In the genomic region with DNA sequence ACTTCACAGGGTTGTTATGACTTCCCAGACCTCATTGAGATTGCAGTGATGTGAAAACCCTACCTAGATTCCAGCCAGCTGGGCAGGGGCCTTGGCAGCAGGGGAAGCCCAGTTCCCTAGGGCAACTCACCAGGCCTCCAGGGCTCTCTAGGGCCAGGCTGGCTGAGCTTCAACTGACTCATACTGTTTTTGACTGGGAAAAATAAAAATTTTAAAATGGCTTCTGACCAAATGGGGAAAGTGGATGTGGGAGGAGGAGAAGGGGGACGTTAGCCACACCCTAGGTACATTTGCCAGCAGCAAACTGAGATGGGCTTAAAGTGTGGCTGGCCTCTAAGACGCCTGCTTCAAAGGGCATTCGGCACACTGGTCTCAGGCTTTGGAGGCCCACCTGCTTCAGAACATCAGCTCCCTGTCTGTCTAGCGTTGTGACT, we compare ENCODE assay signal across 9 cellular contexts. TPM values are rescaled to one million over a fixed set of nuclear protein-coding genes. Genes with fewer than 3 reads are reported as not detected.
DNase-seq lines count a peak whose midpoint lies in the region; ATAC-seq and TF ChIP-seq lines count a peak whose summit lies in the region.
"Had no signal": no experiment of that assay in that cellular context is flagged by ENCODE, and none has a peak within 500 bp of the region (broad histone marks: within the 10 kb centered on the region; RNA-seq: fewer than 3 reads in every experiment).

No MANE protein-coding gene starts in this region.

- H3K4me1 ChIP-seq in PC-3 (ENCODE audit: insufficient read depth, low read length) (peaks cover 12% of the 10 kb centered on the region), upper lobe of right lung (peaks cover 54% of the 10 kb centered on the region)

- H3K4me3 ChIP-seq in PC-3 (ENCODE audit: low read length): no peak overlapping the region
- H3K4me3 ChIP-seq in foreskin fibroblast (ENCODE audit: low read depth in 1 of 2, low read length in 2 of 2): no peak overlapping the region
- no peak overlapping the region for H3K4me3 ChIP-seq in upper lobe of right lung
- H3K4me3 ChIP-seq: esophagus squamous epithelium had no signal

- H3K9ac ChIP-seq in PC-3 (ENCODE audit: low read length): no peak overlapping the region

- peak overlapping the region; percentile 57 for H3K27ac Mint-ChIP-seq in activated CD8-positive, alpha-beta T cell treated with anti-CD3 and anti-CD28 coated beads for 36 hours
- no peak overlapping the region for H3K27ac Mint-ChIP-seq in activated CD8-positive, alpha-beta T cell treated with anti-CD3 and anti-CD28 coated beads, Interleukin-2, amount 10 ng/mL, durations not matched to agents 7 days and 5 days

- POLR2A ChIA-PET in activated CD8-positive, alpha-beta T cell treated with anti-CD3 and anti-CD28 coated beads for 36 hours (lab: Charles Lee): interaction anchor here (0.6 to 1.5 kb wide), 2 partner anchors 29 to 119 kb away, joined by 3 read pairs; no protein-coding TSS in a partner anchor
- POLR2A ChIA-PET in activated CD8-positive, alpha-beta T cell treated with anti-CD3 and anti-CD28 coated beads, Interleukin-2, amount 10 ng/mL, durations not matched to agents 7 days and 5 days (lab: Charles Lee): interaction anchor here (1.5 kb wide), 1 partner anchor 14 kb away, joined by 3 read pairs; no protein-coding TSS in a partner anchor
- POLR2A ChIA-PET in PC-3 (lab: Charles Lee; ENCODE audit: unreplicated experiment) (no interaction called here), GM10248 (lab: Yijun Ruan, JAX) (no interaction called here)

- intact Hi-C loops in activated CD8-positive, alpha-beta T cell treated with anti-CD3 and anti-CD28 coated beads for 36 hours (cut with micrococcal nuclease): no loop called here
- intact Hi-C loops in PC-3 (cut with micrococcal nuclease) (no loop called here), upper lobe of right lung (cut with DNase I) (no loop called here)

- H3K4me3 Mint-ChIP-seq in activated CD8-positive, alpha-beta T cell treated with anti-CD3 and anti-CD28 coated beads for 36 hours: no peak overlapping the region
- H3K4me3 Mint-ChIP-seq in activated CD8-positive, alpha-beta T cell treated with anti-CD3 and anti-CD28 coated beads, Interleukin-2, amount 10 ng/mL, durations not matched to agents 7 days and 5 days: no peak overlapping the region

- H3K27ac ChIP-seq in PC-3 (ENCODE audit: low read length): peak overlapping the region; percentile 3; the same call in 1 of the 2 replicates
- peak overlapping the region; percentile 14 for H3K27ac ChIP-seq in upper lobe of right lung

- H3K36me3 ChIP-seq in PC-3 (ENCODE audit: low read depth, low read length): no peaks in the 10 kb centered on the region
- no peaks in the 10 kb centered on the region for H3K36me3 ChIP-seq in upper lobe of right lung

- 0 out of 2 replicates have a peak overlapping the region, but pooled peaks have one; percentile 24 for H2AFZ ChIP-seq in PC-3 (ENCODE audit: low read length)

- H3K9me3 ChIP-seq in PC-3 (ENCODE audit: low read length) (no peaks in the 10 kb centered on the region), upper lobe of right lung (no peaks in the 10 kb centered on the region)
- H3K9me3 ChIP-seq: esophagus squamous epithelium had no signal

- peak overlapping the region; percentile 37; the same call in 1 of the 2 replicates for H3K4me2 ChIP-seq in PC-3 (ENCODE audit: low read length)

- no peaks in the 10 kb centered on the region for H3K9me3 Mint-ChIP-seq in activated CD8-positive, alpha-beta T cell treated with anti-CD3 and anti-CD28 coated beads for 36 hours
- H3K9me3 Mint-ChIP-seq in activated CD8-positive, alpha-beta T cell treated with anti-CD3 and anti-CD28 coated beads, Interleukin-2, amount 10 ng/mL, durations not matched to agents 7 days and 5 days (ENCODE audit: insufficient read depth): no peaks in the 10 kb centered on the region

- peaks cover 10% of the 10 kb centered on the region for H3K36me3 Mint-ChIP-seq in activated CD8-positive, alpha-beta T cell treated with anti-CD3 and anti-CD28 coated beads for 36 hours (ENCODE audit: low read depth)
- H3K36me3 Mint-ChIP-seq in activated CD8-positive, alpha-beta T cell treated with anti-CD3 and anti-CD28 coated beads, Interleukin-2, amount 10 ng/mL, durations not matched to agents 7 days and 5 days (ENCODE audit: low read depth): peaks cover 19% of the 10 kb centered on the region

- H3K79me2 ChIP-seq in PC-3 (ENCODE audit: low read length): no peaks in the 10 kb centered on the region

- DNase-seq in activated CD8-positive, alpha-beta T cell treated with anti-CD3 and anti-CD28 coated beads for 36 hours: no peak
- no peak for DNase-seq in activated CD8-positive, alpha-beta T cell treated with anti-CD3 and anti-CD28 coated beads, Interleukin-2, amount 10 ng/mL, durations not matched to agents 7 days and 5 days
- peak; percentile 62 for DNase-seq in PC-3
- DNase-seq in foreskin fibroblast: peak; percentile 71 to 90
- DNase-seq in upper lobe of right lung: peak; percentile 77
- DNase-seq in GM10248 (ENCODE audit: extremely low spot score): no peak
- DNase-seq in effector CD8-positive, alpha-beta T cell (lab: John Stamatoyannopoulos, UW): no peak
- DNase-seq: esophagus squamous epithelium had no signal

- H4K20me1 ChIP-seq in PC-3 (ENCODE audit: low read length): no peaks in the 10 kb centered on the region

- no peaks in the 10 kb centered on the region for H3F3A ChIP-seq in PC-3 (ENCODE audit: low read length, unreplicated experiment)

- CTCF ChIA-PET in activated CD8-positive, alpha-beta T cell treated with anti-CD3 and anti-CD28 coated beads for 36 hours (lab: Charles Lee): interaction anchor here (0.8 to 2.3 kb wide), 6 partner anchors 17 to 78 kb away, joined by 3 to 8 read pairs (median 4); no protein-coding TSS in a partner anchor
- CTCF ChIA-PET in activated CD8-positive, alpha-beta T cell treated with anti-CD3 and anti-CD28 coated beads, Interleukin-2, amount 10 ng/mL, durations not matched to agents 7 days and 5 days (lab: Charles Lee): interaction anchor here (0.7 to 4.8 kb wide), 3 partner anchors 18 to 148 kb away, joined by 3 to 34 read pairs (median 13); no protein-coding TSS in a partner anchor
- CTCF ChIA-PET in PC-3 (lab: Charles Lee): interaction anchor here (0.6 kb wide), 3 partner anchors 18 to 133 kb away, joined by 3 read pairs; no protein-coding TSS in a partner anchor
- CTCF ChIA-PET in GM10248 (lab: Yijun Ruan, JAX): interaction anchor here (0.7 to 4.7 kb wide), 7 partner anchors 10 to 353 kb away, joined by 3 to 29 read pairs (median 4); no protein-coding TSS in a partner anchor

- ATAC-seq in activated CD8-positive, alpha-beta T cell treated with anti-CD3 and anti-CD28 coated beads for 36 hours: no peak
- no peak for ATAC-seq in activated CD8-positive, alpha-beta T cell treated with anti-CD3 and anti-CD28 coated beads, Interleukin-2, amount 10 ng/mL, durations not matched to agents 7 days and 5 days
- ATAC-seq in PC-3 (peak; percentile 92), upper lobe of right lung (peak; percentile 65), HG03095 (IDR thresholded peaks at IDR 0.05; ENCODE audit: unreplicated experiment) (no peak)

- no peak for TF ChIP-seq CTCF in activated CD8-positive, alpha-beta T cell treated with anti-CD3 and anti-CD28 coated beads for 36 hours (IDR thresholded peaks at IDR 0.05)
- TF ChIP-seq CTCF in PC-3 (conservative IDR thresholded peaks at IDR 0.05; ENCODE audit: low read depth, low read length) (no peak), foreskin fibroblast (IDR thresholded peaks at IDR 0.05; ENCODE audit: low read depth, low read length) (no peak), upper lobe of right lung (IDR thresholded peaks at IDR 0.05) (no peak), GM10248 (IDR thresholded peaks at IDR 0.05; ENCODE audit: control extremely low read depth, extremely low read depth, low read depth, missing control alignments) (no peak)

- no TSS peak for BruUV-seq in PC-3 (replicated peaks; lab: Mats Ljungman, UMichigan)

- H3K27me3 ChIP-seq in PC-3 (ENCODE audit: low read length) (no peaks in the 10 kb centered on the region), upper lobe of right lung (no peaks in the 10 kb centered on the region)
- H3K27me3 ChIP-seq: esophagus squamous epithelium had no signal

- peaks cover 74% of the 10 kb centered on the region for H3K4me1 Mint-ChIP-seq in activated CD8-positive, alpha-beta T cell treated with anti-CD3 and anti-CD28 coated beads for 36 hours (ENCODE audit: low read depth)
- H3K4me1 Mint-ChIP-seq in activated CD8-positive, alpha-beta T cell treated with anti-CD3 and anti-CD28 coated beads, Interleukin-2, amount 10 ng/mL, durations not matched to agents 7 days and 5 days (ENCODE audit: low read depth): peaks cover 61% of the 10 kb centered on the region

- no peaks in the 10 kb centered on the region for H3K27me3 Mint-ChIP-seq in activated CD8-positive, alpha-beta T cell treated with anti-CD3 and anti-CD28 coated beads for 36 hours
- H3K27me3 Mint-ChIP-seq in activated CD8-positive, alpha-beta T cell treated with anti-CD3 and anti-CD28 coated beads, Interleukin-2, amount 10 ng/mL, durations not matched to agents 7 days and 5 days (ENCODE audit: low read depth): no peaks in the 10 kb centered on the region

- no peaks in the 10 kb centered on the region for H3K9me2 ChIP-seq in PC-3 (replicated peaks; ENCODE audit: low read length)

RNA-seq across cellular contexts. Expression of gene BMAL1, which starts 39.0 kb away (rescaled TPM):
- 10 to 100 TPM; 21.5 to 22.7 TPM for total RNA-seq in activated CD8-positive, alpha-beta T cell treated with anti-CD3 and anti-CD28 coated beads for 36 hours
- 10 to 100 TPM; 41.1 to 53.5 TPM for total RNA-seq in activated CD8-positive, alpha-beta T cell treated with anti-CD3 and anti-CD28 coated beads, Interleukin-2, amount 10 ng/mL, durations not matched to agents 7 days and 5 days
- total RNA-seq in PC-3 (2014; rRNA removed) (4.7 and 10.9 TPM in 2 replicates), upper lobe of right lung (18.8 TPM)

Comparison
In these comparisons a context has a peak if more than half of its experiments do, and no peak if none do; other contexts are left out.
1. ATAC-seq: peak in PC-3 (single experiment) and upper lobe of right lung (single experiment); none in activated CD8-positive, alpha-beta T cell treated with anti-CD3 and anti-CD28 coated beads for 36 hours (single experiment), activated CD8-positive, alpha-beta T cell treated with anti-CD3 and anti-CD28 coated beads, Interleukin-2, amount 10 ng/mL, durations not matched to agents 7 days and 5 days (single experiment) and HG03095 (single experiment).
2. DNase-seq: peak in PC-3 (single experiment), foreskin fibroblast (2 of 2) and upper lobe of right lung (single experiment); none in activated CD8-positive, alpha-beta T cell treated with anti-CD3 and anti-CD28 coated beads for 36 hours (single experiment), activated CD8-positive, alpha-beta T cell treated with anti-CD3 and anti-CD28 coated beads, Interleukin-2, amount 10 ng/mL, durations not matched to agents 7 days and 5 days (single experiment), GM10248 (single experiment) and effector CD8-positive, alpha-beta T cell (single experiment).
3. POLR2A ChIA-PET loops: an anchor here in activated CD8-positive, alpha-beta T cell treated with anti-CD3 and anti-CD28 coated beads for 36 hours (0.6 to 1.5 kb wide) and activated CD8-positive, alpha-beta T cell treated with anti-CD3 and anti-CD28 coated beads, Interleukin-2, amount 10 ng/mL, durations not matched to agents 7 days and 5 days (1.5 kb wide); none called in PC-3 and GM10248.